In the genomic region with DNA sequence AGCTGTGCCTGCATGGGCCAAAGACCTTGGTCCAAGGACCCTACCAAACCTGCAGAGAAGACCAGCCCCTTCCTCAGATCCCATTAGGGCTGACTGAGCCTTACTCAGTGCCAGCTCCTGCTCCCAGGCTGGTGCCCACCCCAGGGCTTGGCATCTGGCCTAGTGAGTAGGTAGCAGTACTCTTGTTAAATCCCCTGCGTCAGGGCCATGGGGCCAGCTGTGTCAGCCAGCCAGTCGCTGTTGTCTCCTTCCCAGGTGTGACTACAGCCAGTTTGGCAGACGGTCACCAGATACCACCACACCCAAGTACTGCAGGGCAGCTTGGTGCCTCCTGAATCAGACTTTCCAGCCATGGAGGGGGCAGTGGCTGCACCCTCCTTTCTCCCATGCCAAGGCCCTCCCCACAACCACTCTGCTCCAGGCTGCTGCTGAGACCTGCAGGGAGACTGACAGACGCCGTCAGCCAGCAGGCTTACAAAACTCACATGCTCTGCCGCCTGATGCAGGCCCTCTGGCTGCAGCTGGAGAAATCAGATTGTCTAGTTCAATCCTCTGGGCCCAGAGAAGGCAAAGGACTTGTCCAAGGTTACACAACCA, we compare ENCODE assay signal across 1 cellular context.
TF ChIP-seq lines count a peak whose summit lies in the region.

No MANE protein-coding gene starts in this region.

TF ChIP-seq in IMR-90, 13 proteins besides CTCF, POLR2A, EP300 and RAD21:
- TF ChIP-seq, protein P1, sequence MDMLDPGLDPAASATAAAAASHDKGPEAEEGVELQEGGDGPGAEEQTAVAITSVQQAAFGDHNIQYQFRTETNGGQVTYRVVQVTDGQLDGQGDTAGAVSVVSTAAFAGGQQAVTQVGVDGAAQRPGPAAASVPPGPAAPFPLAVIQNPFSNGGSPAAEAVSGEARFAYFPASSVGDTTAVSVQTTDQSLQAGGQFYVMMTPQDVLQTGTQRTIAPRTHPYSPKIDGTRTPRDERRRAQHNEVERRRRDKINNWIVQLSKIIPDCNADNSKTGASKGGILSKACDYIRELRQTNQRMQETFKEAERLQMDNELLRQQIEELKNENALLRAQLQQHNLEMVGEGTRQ (IDR thresholded peaks at IDR 0.05; ENCODE audit: low read depth, low read length), result no peak
- TF ChIP-seq RFX5 (IDR thresholded peaks at IDR 0.05; ENCODE audit: low read depth, low read length), result no peak
- TF ChIP-seq NFE2L2 (IDR thresholded peaks at IDR 0.05; ENCODE audit: low read depth, low read length), result no peak
- no peak for TF ChIP-seq ELK1 (IDR thresholded peaks at IDR 0.05; ENCODE audit: borderline replicate concordance, low read depth, low read length)
- no peak for TF ChIP-seq CEBPB (IDR thresholded peaks at IDR 0.05; ENCODE audit: low read depth, low read length)
TF ChIP-seq in IMR-90: peak in this region for 0.
